In the genomic region with DNA sequence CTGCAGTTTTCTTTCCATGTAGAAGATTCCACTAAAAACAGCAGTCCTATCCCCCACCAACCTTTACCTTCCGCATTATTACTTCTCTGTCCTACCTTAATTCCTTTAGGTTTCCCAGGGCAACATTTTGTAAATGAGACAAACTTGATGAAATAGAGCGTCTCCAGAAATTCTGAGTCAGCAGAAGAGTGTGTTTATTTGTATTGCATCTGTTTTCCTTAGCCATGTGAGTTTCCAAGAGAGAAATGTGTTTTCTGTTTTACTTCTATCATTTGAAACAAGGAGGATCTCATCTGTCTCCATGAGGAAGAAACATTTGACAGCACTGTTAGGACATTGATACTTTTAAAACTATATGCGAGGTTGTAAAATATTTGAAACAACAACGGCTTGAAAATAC, we compare ENCODE assay signal across 26 cellular contexts.
"Had no signal": no experiment of that assay in that cellular context is flagged by ENCODE, and none has a peak within 500 bp of the region (broad histone marks: within the 10 kb centered on the region; RNA-seq: fewer than 3 reads in every experiment).

No MANE protein-coding gene starts in this region.

- H3K27ac Mint-ChIP-seq: activated B cell treated with CpG ODN at 0.5 μM for 24 hours; activated CD8-positive, alpha-beta T cell treated with anti-CD3 and anti-CD28 coated beads for 36 hours; activated naive CD4-positive, alpha-beta T cell treated with anti-CD3 and anti-CD28 coated beads for 36 hours; activated T-helper 2 cell treated with anti-CD3 and anti-CD28 coated beads, Interferon-gamma antibody, Interleukin-2, Interleukin-4, amounts not matched to agents 10 μg/mL and 5 μg/mL and 100 μg/mL, durations not matched to agents 14 hours and 24 hours and 36 hours; memory B cell; naive B cell; stimulated activated naive B cell treated with anti-CD40 and anti-IgM and Interleukin-4, amounts not matched to agents 10 μg/mL and 1 μg/mL and 100 μg/mL, for 72 hours; T-cell had no signal

- H3K27me3 Mint-ChIP-seq: activated B cell treated with CpG ODN at 0.5 μM for 24 hours; activated CD8-positive, alpha-beta T cell treated with anti-CD3 and anti-CD28 coated beads for 36 hours; central memory CD8-positive, alpha-beta T cell; memory B cell; naive B cell; stimulated activated naive B cell treated with anti-CD40 and anti-IgM and Interleukin-4, amounts not matched to agents 10 μg/mL and 1 μg/mL and 100 μg/mL, for 72 hours; T-cell had no signal

- H3K4me1 Mint-ChIP-seq: activated B cell treated with CpG ODN at 0.5 μM for 24 hours; central memory CD8-positive, alpha-beta T cell; memory B cell; naive B cell; stimulated activated naive B cell treated with anti-CD40 and anti-IgM and Interleukin-4, amounts not matched to agents 10 μg/mL and 1 μg/mL and 100 μg/mL, for 72 hours; T-cell had no signal

- H3K27ac ChIP-seq: heart left ventricle, left ventricle myocardium inferior, ovary, spleen, tibial nerve had no signal

- H3K36me3 Mint-ChIP-seq: memory B cell; naive B cell; stimulated activated naive B cell treated with anti-CD40 and anti-IgM and Interleukin-4, amounts not matched to agents 10 μg/mL and 1 μg/mL and 100 μg/mL, for 72 hours; T-cell had no signal

- H3K4me3 ChIP-seq: heart left ventricle, left ventricle myocardium inferior, mucosa of descending colon, ovary, psoas muscle, spleen, tibial nerve, uterus had no signal

- H3K36me3 ChIP-seq: heart left ventricle, left ventricle myocardium inferior, ovary, spleen, tibial nerve, uterus had no signal

- ATAC-seq: activated CD8-positive, alpha-beta T cell treated with anti-CD3 and anti-CD28 coated beads for 36 hours; esophagus mucosa; heart left ventricle; mucosa of descending colon; psoas muscle; right cardiac atrium; SK-N-SH treated with all-trans-retinoic acid at 6 μM for 48 hours; stimulated activated naive B cell treated with anti-CD40 and anti-IgM and Interleukin-4, amounts not matched to agents 10 μg/mL and 1 μg/mL and 100 μg/mL, for 72 hours; T-cell had no signal

- DNase-seq: activated B cell treated with CpG ODN at 0.5 μM for 24 hours; activated CD4-positive, alpha-beta T cell treated with anti-CD3 and anti-CD28 coated beads for 48 hours; activated CD8-positive, alpha-beta T cell treated with anti-CD3 and anti-CD28 coated beads for 36 hours; activated naive CD4-positive, alpha-beta T cell treated with anti-CD3 and anti-CD28 coated beads for 36 hours; activated T-cell treated with anti-CD3 and anti-CD28 coated beads, Interleukin-2, amount 50 U/mL, for 1 hour; aorta; cortex of kidney; effector CD4-positive, alpha-beta T cell; heart left ventricle; kidney glomerular epithelial cell; left ventricle myocardium inferior; mucosa of descending colon; naive B cell; ovary; psoas muscle; right cardiac atrium; spleen; stimulated activated naive B cell treated with anti-CD40 and anti-IgM and Interleukin-4, amounts not matched to agents 10 μg/mL and 1 μg/mL and 100 μg/mL, for 72 hours; T-cell; uterus had no signal

- H3K4me1 ChIP-seq: left ventricle myocardium inferior, spleen, uterus had no signal

- H3K4me3 Mint-ChIP-seq: activated B cell treated with CpG ODN at 0.5 μM for 24 hours; activated CD8-positive, alpha-beta T cell treated with anti-CD3 and anti-CD28 coated beads for 36 hours; activated naive CD4-positive, alpha-beta T cell treated with anti-CD3 and anti-CD28 coated beads for 36 hours; central memory CD8-positive, alpha-beta T cell; memory B cell; naive B cell; stimulated activated naive B cell treated with anti-CD40 and anti-IgM and Interleukin-4, amounts not matched to agents 10 μg/mL and 1 μg/mL and 100 μg/mL, for 72 hours; T-cell had no signal

- H3K9me3 Mint-ChIP-seq: activated B cell treated with CpG ODN at 0.5 μM for 24 hours; activated CD8-positive, alpha-beta T cell treated with anti-CD3 and anti-CD28 coated beads for 36 hours had no signal

- H3K9me3 ChIP-seq: heart left ventricle, left ventricle myocardium inferior, mucosa of descending colon, ovary, psoas muscle, spleen, tibial nerve, uterus had no signal

- H3K27me3 ChIP-seq: heart left ventricle, ovary, spleen, tibial nerve, uterus had no signal
